Comparison of ENCODE assay signal across 8 cellular contexts in genomic region chr5:176542596-176543427, GRCh38. TPM values are rescaled to one million over a fixed set of nuclear protein-coding genes. Genes with fewer than 3 reads are reported as not detected.
DNase-seq lines count a peak whose midpoint lies in the region; ATAC-seq and TF ChIP-seq lines count a peak whose summit lies in the region.

No MANE protein-coding gene starts in this region.

- H3K27me3 ChIP-seq in BJ (ENCODE audit: control insufficient read depth, insufficient read depth, low read length) = no peaks in the 10 kb centered on the region; the same call in 1 of the 2 replicates
- H3K27me3 ChIP-seq in SJCRH30 = no peaks in the 10 kb centered on the region
- H3K27me3 ChIP-seq in mesendoderm (ENCODE audit: insufficient read depth, low read length, poor library complexity) = no peaks in the 10 kb centered on the region
- H3K27me3 ChIP-seq in vagina = no peaks in the 10 kb centered on the region

- TF ChIP-seq CTCF in BJ (IDR thresholded peaks at IDR 0.05; ENCODE audit: insufficient read depth, low read depth, low read length) (no peak), vagina (IDR thresholded peaks at IDR 0.05) (no peak)

- H3K79me1 ChIP-seq in mesendoderm (ENCODE audit: low read length) = no peaks in the 10 kb centered on the region

- ATAC-seq in GM18505 (IDR thresholded peaks at IDR 0.05; ENCODE audit: unreplicated experiment) (peak; percentile 39), HG02973 (IDR thresholded peaks at IDR 0.05; ENCODE audit: unreplicated experiment) (peak; percentile 33)

- H3K36me3 ChIP-seq in BJ (ENCODE audit: control insufficient read depth, insufficient read depth, low read length) (no peaks in the 10 kb centered on the region), SJCRH30 (no peaks in the 10 kb centered on the region), mesendoderm (ENCODE audit: control insufficient read depth, insufficient read depth, low read length) (no peaks in the 10 kb centered on the region), vagina (no peaks in the 10 kb centered on the region)

- peak overlapping the region; percentile 47 for H3K4me3 ChIP-seq in BJ (ENCODE audit: low read depth, low read length)
- peak overlapping the region; percentile 64 for H3K4me3 ChIP-seq in SJCRH30
- peak overlapping the region; percentile 51 for H3K4me3 ChIP-seq in mesendoderm (ENCODE audit: low read length)
- H3K4me3 ChIP-seq in vagina = peak overlapping the region; percentile 54 to 89

- CTCF ChIA-PET in BJ (lab: Yijun Ruan, JAX) = interaction anchor here (0.5 to 2.0 kb wide), 11 partner anchors 9 to 127 kb away, joined by 3 to 6 read pairs (median 5); partner anchors contain the start of gene CLTB

- no peak overlapping the region for H2AK5ac ChIP-seq in mesendoderm (ENCODE audit: low read length)

- no peak overlapping the region for H3K27ac ChIP-seq in SJCRH30
- H3K27ac ChIP-seq in mesendoderm (ENCODE audit: low read depth, low read length) = peak overlapping the region; percentile 79
- peak overlapping the region; percentile 71 for H3K27ac ChIP-seq in vagina

- peak overlapping the region; percentile 75 for H3K4me2 ChIP-seq in mesendoderm (ENCODE audit: low read length)

- no peaks in the 10 kb centered on the region for H3K79me2 ChIP-seq in mesendoderm (ENCODE audit: control insufficient read depth, insufficient read depth, low read length)

- intact Hi-C loops in vagina (cut with DNase I) = loop anchor here (5.0 kb wide), 1 partner anchor 126 kb away; the partner anchor contains the start of gene CLTB

- TF ChIP-seq POLR2A in GM18505 (IDR thresholded peaks at IDR 0.05; ENCODE audit: borderline replicate concordance, extremely low read depth, insufficient read depth, insufficient read length) = no peak
- no peak for TF ChIP-seq POLR2A in vagina (IDR thresholded peaks at IDR 0.05)

- peak overlapping the region; percentile 31 for H2BK5ac ChIP-seq in mesendoderm (ENCODE audit: low read length)

- H3K4ac ChIP-seq in mesendoderm (ENCODE audit: low read depth, low read length) = peak overlapping the region; percentile 64

- peak overlapping the region; percentile 82 for H3K9ac ChIP-seq in mesendoderm (ENCODE audit: low read length)

- no peak overlapping the region for H3K23ac ChIP-seq in mesendoderm (ENCODE audit: low read length)

- no peak overlapping the region for H4K5ac ChIP-seq in mesendoderm (ENCODE audit: low read length)

- H2BK120ac ChIP-seq in mesendoderm (ENCODE audit: low read depth, low read length) = no peak overlapping the region

- DNase-seq in BJ (ENCODE audit: low read depth) = no peak
- DNase-seq in SJCRH30 = peak in 1 of 2 experiments; percentile 46
- DNase-seq in dermis blood vessel endothelial cell = peak; percentile 52
- DNase-seq in mesendoderm = peak; percentile 71
- DNase-seq in vagina (ENCODE audit: extremely low spot score in 2 of 2) = no peak
- no peak for DNase-seq in NCI-H510A (lab: John Stamatoyannopoulos, UW)

- H3K9me3 ChIP-seq in SJCRH30 (replicated peaks) (no peaks in the 10 kb centered on the region), vagina (no peaks in the 10 kb centered on the region)

- H3K4me1 ChIP-seq in SJCRH30 = peaks cover 26% of the 10 kb centered on the region
- H3K4me1 ChIP-seq in mesendoderm (ENCODE audit: control insufficient read depth, low read depth, low read length) = peaks cover 11% of the 10 kb centered on the region
- H3K4me1 ChIP-seq in vagina = peaks cover 37% of the 10 kb centered on the region

- WGBS in mesendoderm (ENCODE audit: extremely low coverage, insufficient coverage, low lambda C conversion rate) = no CpG with 5 or more reads among the region's 110 CpGs

- peak overlapping the region; percentile 82 for H3K18ac ChIP-seq in mesendoderm (ENCODE audit: low read length)

- POLR2A ChIA-PET in BJ (lab: Charles Lee) = no interaction called here

- H4K8ac ChIP-seq in mesendoderm (ENCODE audit: low read depth, low read length) = no peak overlapping the region

- peak overlapping the region; percentile 88 for H3K56ac ChIP-seq in mesendoderm (ENCODE audit: low read length)

- no peak overlapping the region for H2BK15ac ChIP-seq in mesendoderm (replicated peaks; ENCODE audit: low read depth)

RNA-seq across cellular contexts. Expression of gene RNF44, which starts 5.6 kb away (rescaled TPM):
- 3.1 and 6.0 TPM in 2 replicates for polyA plus RNA-seq in BJ (2011; rRNA removed)
- polyA minus RNA-seq in BJ (2011; rRNA and poly(A)+ RNA removed) = 3.2 and 3.4 TPM in 2 replicates
- 24.2 and 29.0 TPM in 2 replicates for total RNA-seq in SJCRH30 (2014; rRNA removed; shearing (Covaris generic))
- total RNA-seq in dermis blood vessel endothelial cell (4.1 and 8.6 TPM in 2 replicates), vagina (24.6 TPM)
- 122 TPM for polyA plus RNA-seq in mesendoderm (2013, experiment 1 of 2)
- polyA plus RNA-seq in mesendoderm (2013, experiment 2 of 2) = 123 TPM

RNA-seq across cellular contexts. Expression of gene CDHR2, which starts 6.3 kb away (rescaled TPM):
- not detected in 2 replicates for polyA plus RNA-seq in BJ (2011; rRNA removed)
- 0.05 TPM in 1 of 2 replicates, not detected in the other for polyA minus RNA-seq in BJ (2011; rRNA and poly(A)+ RNA removed)
- total RNA-seq in SJCRH30 (2014; rRNA removed; shearing (Covaris generic)) = not detected in 2 replicates
- total RNA-seq in dermis blood vessel endothelial cell = under 0.01 TPM in 1 of 2 replicates, not detected in the other
- polyA plus RNA-seq in mesendoderm (2013, experiment 1 of 2) = 0.07 TPM
- polyA plus RNA-seq in mesendoderm (2013, experiment 2 of 2) = not detected
- not detected for total RNA-seq in vagina

Comparison
In these comparisons a context has a peak if more than half of its experiments do, and no peak if none do; other contexts are left out.
1. DNase-seq: peak in dermis blood vessel endothelial cell (single experiment) and mesendoderm (single experiment); none in BJ (single experiment), vagina (0 of 2) and NCI-H510A (single experiment).
2. Peak in every context shown above with its lines, with median percentiles within 50 percentile points of each other: H3K4me3 ChIP-seq.